Comparison of ENCODE assay signal across 1 cellular context in genomic region chr19:41958367-41959055, GRCh38.
A peak's percentile ranks its signal among the peaks of the same experiment; 100 is the strongest.
TF ChIP-seq lines count a peak whose summit lies in the region.

No MANE protein-coding gene starts in this region.

TF ChIP-seq in HepG2, 621 proteins besides CTCF, POLR2A, EP300 and RAD21 (continues in another document):
- TF ChIP-seq ZC3H4 (CRISPR knock-in tag; IDR thresholded peaks at IDR 0.05; ENCODE audit: borderline replicate concordance) (no peak), PCBP2 (optimal IDR thresholded peaks at IDR 0.05; ENCODE audit: low read depth, low read length, poor library complexity, severe bottlenecking) (no peak), SRY (CRISPR knock-in tag; IDR thresholded peaks at IDR 0.05) (no peak), ZFP36L1 (CRISPR knock-in tag; IDR thresholded peaks at IDR 0.05) (0 out of 2 replicates have a peak, but pooled peaks have one; percentile 55), ZNF343 (CRISPR knock-in tag; IDR thresholded peaks at IDR 0.05) (no peak; the same call in 1 of the 2 replicates), ZNF782 (CRISPR knock-in tag; IDR thresholded peaks at IDR 0.05; ENCODE audit: borderline replicate concordance) (0 out of 2 replicates have a peak, but pooled peaks have one; percentile 33), LCORL (IDR thresholded peaks at IDR 0.05) (no peak), LCORL (CRISPR knock-in tag; IDR thresholded peaks at IDR 0.05) (0 out of 2 replicates have a peak, but pooled peaks have one; percentile 29), HDAC2 (CRISPR knock-in tag; IDR thresholded peaks at IDR 0.05) (no peak), DNMT1 (CRISPR knock-in tag; IDR thresholded peaks at IDR 0.05) (no peak), MYC (CRISPR knock-in tag; IDR thresholded peaks at IDR 0.05; ENCODE audit: borderline replicate concordance) (0 out of 2 replicates have a peak, but pooled peaks have one; percentile 28), ZFP90 (CRISPR knock-in tag; IDR thresholded peaks at IDR 0.05; ENCODE audit: borderline replicate concordance) (no peak; the same call in 1 of the 2 replicates), KDM2A (CRISPR knock-in tag; IDR thresholded peaks at IDR 0.05; ENCODE audit: borderline replicate concordance, low read depth) (peak; percentile 12; the same call in 1 of the 2 replicates), RFX1 (IDR thresholded peaks at IDR 0.05) (no peak), MTA1 (CRISPR knock-in tag; IDR thresholded peaks at IDR 0.05; ENCODE audit: borderline replicate concordance) (0 out of 2 replicates have a peak, but pooled peaks have one; percentile 31), SP2 (CRISPR knock-in tag; IDR thresholded peaks at IDR 0.05) (peak; percentile 9; the same call in 1 of the 2 replicates), MAFK (conservative IDR thresholded peaks at IDR 0.05 in 1 of 2, IDR thresholded peaks at IDR 0.05 in 1 of 2; ENCODE audit: low read length in 2 of 2) (no peak), GFI1 (CRISPR knock-in tag; IDR thresholded peaks at IDR 0.05; ENCODE audit: borderline replicate concordance) (no peak), ISL2 (CRISPR knock-in tag; IDR thresholded peaks at IDR 0.05) (no peak), ZNF124 (CRISPR knock-in tag; IDR thresholded peaks at IDR 0.05) (no peak), ZFP82 (CRISPR knock-in tag; IDR thresholded peaks at IDR 0.05; ENCODE audit: borderline replicate concordance) (no peak), HNRNPL (IDR thresholded peaks at IDR 0.05; ENCODE audit: low read depth, low read length) (no peak), KDM5A (IDR thresholded peaks at IDR 0.05; ENCODE audit: borderline replicate concordance, low read length) (no peak; the same call in 1 of the 2 replicates), ZNF709 (CRISPR knock-in tag; IDR thresholded peaks at IDR 0.05) (no peak), ZNF280B (CRISPR knock-in tag; IDR thresholded peaks at IDR 0.05; ENCODE audit: borderline replicate concordance) (0 out of 2 replicates have a peak, but pooled peaks have one; percentile 64), PHF8 (CRISPR knock-in tag; IDR thresholded peaks at IDR 0.05) (peak; percentile 50), ETV5 (CRISPR knock-in tag; IDR thresholded peaks at IDR 0.05; ENCODE audit: borderline replicate concordance) (no peak), FOXP4 (CRISPR knock-in tag; IDR thresholded peaks at IDR 0.05) (no peak), SMARCC2 (IDR thresholded peaks at IDR 0.05) (no peak), ASH2L (IDR thresholded peaks at IDR 0.05; ENCODE audit: insufficient read length, low read depth, low read length) (no peak), ZBED4 (CRISPR knock-in tag; IDR thresholded peaks at IDR 0.05; ENCODE audit: borderline replicate concordance) (no peak), CC2D1A (CRISPR knock-in tag; IDR thresholded peaks at IDR 0.05) (no peak), ZNF569 (CRISPR knock-in tag; IDR thresholded peaks at IDR 0.05; ENCODE audit: borderline replicate concordance) (no peak), SALL2 (CRISPR knock-in tag; IDR thresholded peaks at IDR 0.05) (no peak), GMEB2 (CRISPR knock-in tag; IDR thresholded peaks at IDR 0.05; ENCODE audit: low read depth) (no peak), ZNF704 (CRISPR knock-in tag; IDR thresholded peaks at IDR 0.05; ENCODE audit: borderline replicate concordance) (no peak), THAP11 (CRISPR knock-in tag; IDR thresholded peaks at IDR 0.05) (no peak), ZSCAN25 (CRISPR knock-in tag; IDR thresholded peaks at IDR 0.05) (no peak), PRDM15 (CRISPR knock-in tag; IDR thresholded peaks at IDR 0.05) (no peak), ZNF503 (CRISPR knock-in tag; IDR thresholded peaks at IDR 0.05) (no peak), SATB2 (CRISPR knock-in tag; IDR thresholded peaks at IDR 0.05) (no peak; the same call in 1 of the 2 replicates), NONO (IDR thresholded peaks at IDR 0.05) (no peak), NONO (CRISPR knock-in tag; conservative IDR thresholded peaks at IDR 0.05) (0 out of 2 replicates have a peak, but pooled peaks have one; percentile 35), ZNF781 (CRISPR knock-in tag; IDR thresholded peaks at IDR 0.05; ENCODE audit: borderline replicate concordance, not compliant biosample characterization) (peak; percentile 48), IRX3 (CRISPR knock-in tag; IDR thresholded peaks at IDR 0.05; ENCODE audit: borderline replicate concordance, low read depth) (no peak), NBN (conservative IDR thresholded peaks at IDR 0.05) (no peak)
